Comparison of ENCODE assay signal across 15 cellular contexts in the genomic region with DNA sequence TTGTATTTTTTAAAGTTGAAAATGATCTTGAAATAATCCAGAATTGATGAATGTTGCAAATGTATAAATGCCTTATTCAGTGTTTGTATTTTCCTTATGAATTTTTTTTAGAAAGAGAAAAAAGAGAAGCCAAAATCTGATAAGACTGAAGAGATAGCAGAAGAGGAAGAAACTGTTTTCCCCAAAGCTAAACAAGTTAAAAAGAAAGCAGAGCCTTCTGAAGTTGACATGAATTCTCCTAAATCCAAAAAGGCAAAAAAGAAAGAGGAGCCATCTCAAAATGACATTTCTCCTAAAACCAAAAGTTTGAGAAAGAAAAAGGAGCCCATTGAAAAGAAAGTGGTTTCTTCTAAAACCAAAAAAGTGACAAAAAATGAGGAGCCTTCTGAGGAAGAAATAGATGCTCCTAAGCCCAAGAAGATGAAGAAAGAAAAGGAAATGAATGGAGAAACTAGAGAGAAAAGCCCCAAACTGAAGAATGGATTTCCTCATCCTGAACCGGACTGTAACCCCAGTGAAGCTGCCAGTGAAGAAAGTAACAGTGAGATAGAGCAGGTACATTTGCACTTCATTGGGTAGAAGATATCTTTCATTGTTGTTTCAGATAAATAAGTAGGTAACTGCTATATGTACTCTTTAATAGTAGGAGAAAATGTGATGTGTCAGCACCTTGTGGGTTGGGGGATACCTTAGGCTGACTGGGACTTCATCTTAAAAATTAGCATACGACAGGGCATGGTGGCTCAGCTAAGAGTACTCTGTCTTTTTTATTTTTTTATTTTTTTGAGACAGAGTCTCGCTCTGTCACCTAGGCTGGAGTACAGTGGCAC. TPM values are rescaled to one million over a fixed set of nuclear protein-coding genes. Genes with fewer than 3 reads are reported as not detected.
DNase-seq lines count a peak whose midpoint lies in the region; ATAC-seq and TF ChIP-seq lines count a peak whose summit lies in the region.
"Had no signal": no experiment of that assay in that cellular context is flagged by ENCODE, and none has a peak within 500 bp of the region (broad histone marks: within the 10 kb centered on the region; RNA-seq: fewer than 3 reads in every experiment).

No MANE protein-coding gene starts in this region.

- TF ChIP-seq CTCF in nephron progenitor cell (IDR thresholded peaks at IDR 0.05): no peak
- no peak for TF ChIP-seq CTCF in gastrocnemius medialis (IDR thresholded peaks at IDR 0.05 in 4 of 5, conservative IDR thresholded peaks at IDR 0.05 in 1 of 5)

- H3K36me3 Mint-ChIP-seq in activated CD4-positive, alpha-beta T cell treated with anti-CD3 and anti-CD28 coated beads for 36 hours (ENCODE audit: low read depth): peaks cover 78% of the 10 kb centered on the region
- H3K36me3 Mint-ChIP-seq in IgD-negative memory B cell (peaks cover 9% of the 10 kb centered on the region), nephron progenitor cell (ENCODE audit: low read depth) (peaks cover 43% of the 10 kb centered on the region)
- peaks cover 96% of the 10 kb centered on the region for H3K36me3 Mint-ChIP-seq in activated T-helper 17 cell treated with anti-CD3 and anti-CD28 coated beads, Interleukin-2, amount 50 U/mL, for 72 hours (ENCODE audit: low read depth)

- no peak for TF ChIP-seq POLR2A in gastrocnemius medialis (IDR thresholded peaks at IDR 0.05)

- no peak for ATAC-seq in activated CD4-positive, alpha-beta T cell treated with anti-CD3 and anti-CD28 coated beads for 36 hours
- ATAC-seq in activated T-helper 17 cell treated with anti-CD3 and anti-CD28 coated beads, Interleukin-2, amount 50 U/mL, for 72 hours (replicated peaks): no peak
- ATAC-seq in gastrocnemius medialis: no peak
- no peak for ATAC-seq in GM18517 (IDR thresholded peaks at IDR 0.05; ENCODE audit: unreplicated experiment)
- ATAC-seq: activated CD4-positive, CD25-positive, alpha-beta regulatory T cell treated with anti-CD3 and anti-CD28 coated beads, Interleukin-2, amount 50 U/mL, for 24 hours; esophagus mucosa; left ventricle myocardium superior had no signal

- H3K27ac ChIP-seq in gastrocnemius medialis: no peak overlapping the region
- H3K27ac ChIP-seq: skin epidermis, thoracic aorta had no signal

- in situ Hi-C loops in gastrocnemius medialis (cut with MboI; ENCODE audit: low sequenced_read_pairs in 4 of 4): no loop called here

- peaks cover 40% of the 10 kb centered on the region for H3K4me1 Mint-ChIP-seq in activated CD4-positive, alpha-beta T cell treated with anti-CD3 and anti-CD28 coated beads for 36 hours
- H3K4me1 Mint-ChIP-seq in IgD-negative memory B cell (peaks cover 26 to 39% (median 28%) of the 10 kb centered on the region in 3 donors), nephron progenitor cell (peaks cover 29% of the 10 kb centered on the region)
- peaks cover 21% of the 10 kb centered on the region for H3K4me1 Mint-ChIP-seq in activated T-helper 17 cell treated with anti-CD3 and anti-CD28 coated beads, Interleukin-2, amount 50 U/mL, for 72 hours

- H3K9me3 Mint-ChIP-seq in activated CD4-positive, alpha-beta T cell treated with anti-CD3 and anti-CD28 coated beads for 36 hours (ENCODE audit: low read depth): no peaks in the 10 kb centered on the region
- H3K9me3 Mint-ChIP-seq in IgD-negative memory B cell: no peaks in the 10 kb centered on the region
- no peaks in the 10 kb centered on the region for H3K9me3 Mint-ChIP-seq in activated T-helper 17 cell treated with anti-CD3 and anti-CD28 coated beads, Interleukin-2, amount 50 U/mL, for 72 hours
- H3K9me3 Mint-ChIP-seq in nephron progenitor cell: no peaks in the 10 kb centered on the region

- DNase-seq in activated CD4-positive, alpha-beta T cell treated with anti-CD3 and anti-CD28 coated beads for 36 hours: no peak
- no peak for DNase-seq in activated CD4-positive, alpha-beta T cell treated with anti-CD3 and anti-CD28 coated beads for 4 hours
- DNase-seq in nephron progenitor cell (no peak), islet precursor cell (no peak), gastrocnemius medialis (no peak)
- DNase-seq: hippocampal formation, left ventricle myocardium superior, NCI-H187 treated with DMSO at 0.1 percent for 48 hours had no signal

- peak overlapping the region; percentile 74 for H3K27ac Mint-ChIP-seq in activated CD4-positive, alpha-beta T cell treated with anti-CD3 and anti-CD28 coated beads for 36 hours
- H3K27ac Mint-ChIP-seq in IgD-negative memory B cell (peak overlapping the region; percentile 11 to 60 (median 27)), nephron progenitor cell (peak overlapping the region; percentile 17)
- H3K27ac Mint-ChIP-seq in activated T-helper 17 cell treated with anti-CD3 and anti-CD28 coated beads, Interleukin-2, amount 50 U/mL, for 72 hours: peak overlapping the region; percentile 88

- H3K27me3 ChIP-seq in gastrocnemius medialis: no peaks in the 10 kb centered on the region

- intact Hi-C loops in activated CD4-positive, alpha-beta T cell treated with anti-CD3 and anti-CD28 coated beads for 36 hours (cut with DNase I, micrococcal nuclease): no loop called here
- intact Hi-C loops in gastrocnemius medialis (cut with DNase I; ENCODE audit: low total_unique reads): loop anchor here (5.0 kb wide), 1 partner anchor 433 kb away; a partner anchor contains a TSS

- H3K9me3 ChIP-seq in gastrocnemius medialis: no peaks in the 10 kb centered on the region
- H3K9me3 ChIP-seq: thoracic aorta had no signal

- CTCF ChIA-PET in activated CD4-positive, alpha-beta T cell treated with anti-CD3 and anti-CD28 coated beads for 36 hours (lab: Charles Lee): interaction anchor here (0.9 to 4.5 kb wide), 4 partner anchors 10 to 165 kb away, joined by 3 to 17 read pairs (median 4); no protein-coding TSS in a partner anchor

- H3K27me3 Mint-ChIP-seq in activated CD4-positive, alpha-beta T cell treated with anti-CD3 and anti-CD28 coated beads for 36 hours: no peaks in the 10 kb centered on the region
- H3K27me3 Mint-ChIP-seq in IgD-negative memory B cell: no peaks in the 10 kb centered on the region
- no peaks in the 10 kb centered on the region for H3K27me3 Mint-ChIP-seq in activated T-helper 17 cell treated with anti-CD3 and anti-CD28 coated beads, Interleukin-2, amount 50 U/mL, for 72 hours
- no peaks in the 10 kb centered on the region for H3K27me3 Mint-ChIP-seq in nephron progenitor cell (ENCODE audit: low read depth, poor library complexity)

- H3K36me3 ChIP-seq in gastrocnemius medialis: peaks cover 0 to 54% of the 10 kb centered on the region in 2 donors

- POLR2A ChIA-PET in activated CD4-positive, alpha-beta T cell treated with anti-CD3 and anti-CD28 coated beads for 36 hours (lab: Charles Lee): interaction anchor here (0.6 to 1.0 kb wide), 4 partner anchors 11 to 231 kb away, joined by 3 to 4 read pairs (median 4); no protein-coding TSS in a partner anchor

- peak overlapping the region; percentile 65 for H3K4me3 Mint-ChIP-seq in activated CD4-positive, alpha-beta T cell treated with anti-CD3 and anti-CD28 coated beads for 36 hours
- H3K4me3 Mint-ChIP-seq in IgD-negative memory B cell: peak overlapping the region in 3 of 4 donors; percentile 51 to 87 (median 70)
- H3K4me3 Mint-ChIP-seq in activated T-helper 17 cell treated with anti-CD3 and anti-CD28 coated beads, Interleukin-2, amount 50 U/mL, for 72 hours: peak overlapping the region; percentile 92
- no peak overlapping the region for H3K4me3 Mint-ChIP-seq in nephron progenitor cell

- H3K4me3 ChIP-seq in gastrocnemius medialis: no peak overlapping the region
- H3K4me3 ChIP-seq: skin epidermis, thoracic aorta had no signal

- peaks cover 18 to 23% of the 10 kb centered on the region in 2 donors for H3K4me1 ChIP-seq in gastrocnemius medialis

RNA-seq across cellular contexts. Expression of a gene that starts 3.9 kb away (rescaled TPM):
- total RNA-seq in activated CD4-positive, alpha-beta T cell treated with anti-CD3 and anti-CD28 coated beads for 36 hours: 100 to 1,000 TPM; 187 to 192 TPM
- polyA plus RNA-seq in IgD-negative memory B cell: 16.1 TPM
- 100 to 1,000 TPM in 1 of 2 donors, 10 to 100 TPM in 1; 77.8 to 176 TPM for total RNA-seq in activated T-helper 17 cell treated with anti-CD3 and anti-CD28 coated beads, Interleukin-2, amount 50 U/mL, for 72 hours
- total RNA-seq in gastrocnemius medialis: 10 to 100 TPM; 44.4 to 66.8 (median 53.7) TPM

RNA-seq across cellular contexts. Expression of a gene that starts 28.7 kb away (rescaled TPM):
- 10 to 100 TPM; 12.9 to 15.6 TPM for total RNA-seq in activated CD4-positive, alpha-beta T cell treated with anti-CD3 and anti-CD28 coated beads for 36 hours
- 2.9 TPM for polyA plus RNA-seq in IgD-negative memory B cell
- 10 to 100 TPM in 1 of 2 donors, 1 to 10 TPM in 1; 8.2 to 13.1 TPM for total RNA-seq in activated T-helper 17 cell treated with anti-CD3 and anti-CD28 coated beads, Interleukin-2, amount 50 U/mL, for 72 hours
- 10 to 100 TPM; 24.0 to 41.3 (median 33.9) TPM for total RNA-seq in gastrocnemius medialis

RNA-seq across cellular contexts. Expression of a gene that starts 58.8 kb away (rescaled TPM):
- 10 to 100 TPM; 61.6 to 81.6 TPM for total RNA-seq in activated CD4-positive, alpha-beta T cell treated with anti-CD3 and anti-CD28 coated beads for 36 hours
- polyA plus RNA-seq in IgD-negative memory B cell: 22.0 TPM
- 10 to 100 TPM; 48.0 to 66.1 TPM for total RNA-seq in activated T-helper 17 cell treated with anti-CD3 and anti-CD28 coated beads, Interleukin-2, amount 50 U/mL, for 72 hours
- total RNA-seq in gastrocnemius medialis: 10 to 100 TPM; 17.2 to 25.9 (median 23.7) TPM

Comparison
In these comparisons a context has a peak if more than half of its experiments do, and no peak if none do; other contexts are left out.
1. H3K27ac Mint-ChIP-seq: peak in every context shown above with its lines; median percentile 88 in activated T-helper 17 cell treated with anti-CD3 and anti-CD28 coated beads, Interleukin-2, amount 50 U/mL, for 72 hours; 74 in activated CD4-positive, alpha-beta T cell treated with anti-CD3 and anti-CD28 coated beads for 36 hours; 27 in IgD-negative memory B cell; 17 in nephron progenitor cell.